Comparison of ENCODE assay signal across 7 cellular contexts in the genomic region with DNA sequence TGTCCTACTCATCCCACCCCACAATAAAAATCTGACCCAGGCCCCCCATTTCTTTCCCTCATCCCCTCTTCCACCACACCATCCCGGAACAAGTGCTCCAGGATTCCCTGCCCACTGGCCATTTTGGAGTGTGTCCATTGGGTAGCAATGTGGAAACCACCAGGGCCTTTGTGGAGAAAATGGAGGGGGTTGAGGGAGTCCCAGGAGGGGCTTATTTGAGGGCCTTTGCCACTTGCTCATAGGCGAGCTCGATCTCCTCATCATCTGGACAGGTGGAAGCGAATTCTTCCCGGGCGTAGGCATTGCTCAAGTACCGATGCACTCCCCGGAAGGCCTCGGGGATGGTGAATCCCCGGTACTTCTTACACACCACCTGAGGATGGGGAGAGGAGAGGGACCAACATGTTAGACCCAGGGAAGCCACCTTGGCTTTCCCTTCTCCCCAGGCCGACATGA. TPM values are rescaled to one million over a fixed set of nuclear protein-coding genes. Genes with fewer than 3 reads are reported as not detected.
DNase-seq lines count a peak whose midpoint lies in the region; ATAC-seq and TF ChIP-seq lines count a peak whose summit lies in the region.

No MANE protein-coding gene starts in this region.

- H3K4me1 Mint-ChIP-seq in activated CD4-positive, alpha-beta memory T cell treated with anti-CD3 and anti-CD28 coated beads for 36 hours (ENCODE audit: low read depth): peaks cover 67% of the 10 kb centered on the region

- H3K9me3 Mint-ChIP-seq in activated CD4-positive, alpha-beta memory T cell treated with anti-CD3 and anti-CD28 coated beads for 36 hours: no peaks in the 10 kb centered on the region

- H3K27me3 ChIP-seq in iPS-15b (ENCODE audit: control insufficient read depth, insufficient read depth, low read length) (no peaks in the 10 kb centered on the region), spleen (replicated peaks in 1 of 7) (no peaks in the 10 kb centered on the region)

- intact Hi-C loops in activated CD4-positive, alpha-beta memory T cell treated with anti-CD3 and anti-CD28 coated beads for 36 hours (cut with micrococcal nuclease): loop anchor here (10.0 kb wide), 2 partner anchors 244 to 1166 kb away; partner anchors contain the start of gene DXO
- intact Hi-C loops in spleen (cut with DNase I; ENCODE audit: low total_unique reads): loop anchor here (10.0 kb wide), 2 partner anchors 64 to 94 kb away; partner anchors contain the start of genes HSPA1B and VARS1

- H3K4me1 ChIP-seq in iPS-15b (ENCODE audit: control insufficient read depth, insufficient read depth, low read length) (peaks cover 5% of the 10 kb centered on the region), spleen (peaks cover 48 to 95% (median 87%) of the 10 kb centered on the region in 6 donors)

- CTCF ChIA-PET in activated CD4-positive, alpha-beta memory T cell treated with anti-CD3 and anti-CD28 coated beads for 36 hours (lab: Charles Lee): interaction anchor here (1.0 to 4.2 kb wide), 13 partner anchors 9 to 161 kb away, joined by 4 to 40 read pairs (median 6); partner anchors contain the start of genes ABHD16A, HSPA1A, HSPA1L and LSM2

- WGBS in spleen, 5 donors: 89 to 94% (median 90%) methylated on average over 11 of the region's 11 CpGs

- H3K9me3 ChIP-seq in iPS-15b (ENCODE audit: control insufficient read depth, insufficient read depth, low read length) (no peaks in the 10 kb centered on the region), spleen (no peaks in the 10 kb centered on the region)

- no peak overlapping the region for H3K4me3 Mint-ChIP-seq in activated CD4-positive, alpha-beta memory T cell treated with anti-CD3 and anti-CD28 coated beads for 36 hours

- peaks cover 46% of the 10 kb centered on the region for H3K36me3 Mint-ChIP-seq in activated CD4-positive, alpha-beta memory T cell treated with anti-CD3 and anti-CD28 coated beads for 36 hours

- H3K4me3 ChIP-seq in iPS-15b (ENCODE audit: low read depth, low read length): peak overlapping the region; percentile 93
- H3K4me3 ChIP-seq in spleen: peak overlapping the region in 5 of 8 donors; percentile 75 to 83 (median 80)

- TF ChIP-seq POLR2A in spleen (IDR thresholded peaks at IDR 0.05): no peak

- no peak for TF ChIP-seq CTCF in spleen (IDR thresholded peaks at IDR 0.05 in 8 of 11, conservative IDR thresholded peaks at IDR 0.05 in 3 of 11)

- H3K27ac Mint-ChIP-seq in activated CD4-positive, alpha-beta memory T cell treated with anti-CD3 and anti-CD28 coated beads for 36 hours: peak overlapping the region; percentile 10

- H3K36me3 ChIP-seq in iPS-15b (ENCODE audit: control insufficient read depth, insufficient read depth, low read length) (peaks cover 19% of the 10 kb centered on the region), spleen (peaks cover 7 to 66% (median 40%) of the 10 kb centered on the region in 6 donors)

- H3K27ac ChIP-seq in spleen: peak overlapping the region in 7 of 8 donors; percentile 93 to 99 (median 94)

- H3K9ac ChIP-seq in iPS-15b (ENCODE audit: low read depth, low read length): no peak overlapping the region

- POLR2A ChIA-PET in activated CD4-positive, alpha-beta memory T cell treated with anti-CD3 and anti-CD28 coated beads for 36 hours (lab: Charles Lee): interaction anchor here (1.5 to 2.5 kb wide), 2 partner anchors 8 to 104 kb away, joined by 5 to 11 read pairs; partner anchors contain the start of gene MSH5

- H3K27me3 Mint-ChIP-seq in activated CD4-positive, alpha-beta memory T cell treated with anti-CD3 and anti-CD28 coated beads for 36 hours: no peaks in the 10 kb centered on the region

- no peak for ATAC-seq in HG03469 (IDR thresholded peaks at IDR 0.05; ENCODE audit: unreplicated experiment)

- DNase-seq in HT-29 (ENCODE audit: low spot score) (peak; percentile 29), spleen (peak; percentile 71), NCI-H82 (lab: John Stamatoyannopoulos, UW) (no peak), SHP77 (lab: John Stamatoyannopoulos, UW) (no peak)
- DNase-seq in activated CD4-positive, alpha-beta memory T cell treated with anti-CD3 and anti-CD28 coated beads for 36 hours: no peak

RNA-seq across cellular contexts. Expression of gene DDAH2, which starts 1.6 kb away (rescaled TPM):
- 107 and 116 TPM in 2 replicates for total RNA-seq in HT-29 (2014; rRNA removed; shearing (Covaris generic))
- 1 to 10 TPM; 6.2 to 6.6 TPM for total RNA-seq in activated CD4-positive, alpha-beta memory T cell treated with anti-CD3 and anti-CD28 coated beads for 36 hours
- 100 to 1,000 TPM in 1 of 7 donors, 10 to 100 TPM in 6; 63.0 to 116 (median 72.3) TPM for total RNA-seq in spleen
- 10 to 100 TPM; 67.1 to 84.7 (median 81.0) TPM for polyA plus RNA-seq in spleen

RNA-seq across cellular contexts. Expression of gene CLIC1, which starts 5.7 kb away (rescaled TPM):
- total RNA-seq in HT-29 (2014; rRNA removed; shearing (Covaris generic)): 914 and 960 TPM in 2 replicates
- 100 to 1,000 TPM; 430 to 442 TPM for total RNA-seq in activated CD4-positive, alpha-beta memory T cell treated with anti-CD3 and anti-CD28 coated beads for 36 hours
- 100 to 1,000 TPM; 296 to 392 (median 326) TPM for total RNA-seq in spleen
- 100 to 1,000 TPM; 321 to 447 (median 388) TPM for polyA plus RNA-seq in spleen

RNA-seq across cellular contexts. Expression of gene MPIG6B, which starts 7.5 kb away (rescaled TPM):
- 0.18 TPM in 1 of 2 replicates, not detected in the other for total RNA-seq in HT-29 (2014; rRNA removed; shearing (Covaris generic))
- not detected for total RNA-seq in activated CD4-positive, alpha-beta memory T cell treated with anti-CD3 and anti-CD28 coated beads for 36 hours
- total RNA-seq in spleen: 10 to 100 TPM in 4 of 7 donors, 1 to 10 TPM in 3; 7.9 to 15.1 (median 10.6) TPM
- under 1 TPM; 0.46 to 0.61 (median 0.48) TPM for polyA plus RNA-seq in spleen

RNA-seq across cellular contexts. Expression of gene LY6G6C, which starts 9.1 kb away (rescaled TPM):
- total RNA-seq in HT-29 (2014; rRNA removed; shearing (Covaris generic)): not detected in 2 replicates
- not detected for total RNA-seq in activated CD4-positive, alpha-beta memory T cell treated with anti-CD3 and anti-CD28 coated beads for 36 hours
- total RNA-seq in spleen: under 1 TPM in 2 of 7 donors, not detected in 5; 0.49 to 0.77 TPM
- polyA plus RNA-seq in spleen: not detected

RNA-seq across cellular contexts. Expression of gene MSH5, which starts 9.1 kb away (rescaled TPM):
- total RNA-seq in HT-29 (2014; rRNA removed; shearing (Covaris generic)): 19.6 and 20.9 TPM in 2 replicates
- total RNA-seq in activated CD4-positive, alpha-beta memory T cell treated with anti-CD3 and anti-CD28 coated beads for 36 hours: 10 to 100 TPM; 80.9 to 83.8 TPM
- total RNA-seq in spleen: 10 to 100 TPM; 20.2 to 35.2 (median 27.6) TPM
- 10 to 100 TPM; 11.2 to 26.7 (median 23.1) TPM for polyA plus RNA-seq in spleen

Comparison
In these comparisons a context has a peak if more than half of its experiments do, and no peak if none do; other contexts are left out.
1. DNase-seq: peak in HT-29 (single experiment) and spleen (single experiment); none in activated CD4-positive, alpha-beta memory T cell treated with anti-CD3 and anti-CD28 coated beads for 36 hours (single experiment), NCI-H82 (single experiment) and SHP77 (0 of 2).
2. RNA of gene DDAH2, which starts 1.6 kb away (total RNA-seq): 107 to 116 TPM in HT-29 and 63.0 to 116 TPM in spleen; 6.2 to 6.6 TPM in activated CD4-positive, alpha-beta memory T cell treated with anti-CD3 and anti-CD28 coated beads for 36 hours; every median in the first group is over 4 times any median in the second.